ENCODE assay signal across 9 cellular contexts in genomic region chr2:239151201-239152131, GRCh38.
A peak's percentile ranks its signal among the peaks of the same experiment; 100 is the strongest.
DNase-seq lines count a peak whose midpoint lies in the region; FAIRE-seq and TF ChIP-seq lines count a peak whose summit lies in the region.
"Had no signal": no experiment of that assay in that cellular context is flagged by ENCODE, and none has a peak within 500 bp of the region (broad histone marks: within the 10 kb centered on the region; RNA-seq: fewer than 3 reads in every experiment).

No MANE protein-coding gene starts in this region.

- WGBS in esophagus squamous epithelium, 2 donors: 83 to 95% methylated on average over 8 to 10 of the region's 16 CpGs

- peak overlapping the region; percentile 59 to 86 (median 76) for H3K27ac ChIP-seq in esophagus squamous epithelium
- peak overlapping the region; percentile 57 to 59 for H3K27ac ChIP-seq in tibial artery

- TF ChIP-seq CTCF in esophagus squamous epithelium (IDR thresholded peaks at IDR 0.05) (no peak), tibial artery (IDR thresholded peaks at IDR 0.05) (no peak)

- DNase-seq in activated T-cell treated with anti-CD3 and anti-CD28 coated beads, Interleukin-2, amount 50 U/mL, for 1 hour: peak; percentile 12
- DNase-seq in activated T-cell treated with anti-CD3 and anti-CD28 coated beads for 4 hours (no peak), esophagus squamous epithelium (lab: John Stamatoyannopoulos, UW) (no peak), midbrain (lab: John Stamatoyannopoulos, UW) (peak; percentile 30), tibial artery (peak; percentile 76 to 83), H54 (ENCODE audit: insufficient read length, low spot score) (no peak), GM12892 (ENCODE audit: insufficient read length) (no peak), SKM-1 (lab: John Stamatoyannopoulos, UW; ENCODE audit: unreplicated experiment) (no peak)
- DNase-seq: NCI-H774 had no signal

- H3K9me3 ChIP-seq in esophagus squamous epithelium (no peaks in the 10 kb centered on the region), tibial artery (no peaks in the 10 kb centered on the region)

- TF ChIP-seq POLR2A in esophagus squamous epithelium (IDR thresholded peaks at IDR 0.05): no peak
- no peak for TF ChIP-seq POLR2A in H54 (IDR thresholded peaks at IDR 0.05; ENCODE audit: low read depth, low read length)
- no peak for TF ChIP-seq POLR2A in GM12892 (IDR thresholded peaks at IDR 0.05; ENCODE audit: low read depth, low read length)

- H3K4me3 ChIP-seq in esophagus squamous epithelium: no peak overlapping the region
- no peak overlapping the region for H3K4me3 ChIP-seq in tibial artery

- H3K4me1 ChIP-seq in esophagus squamous epithelium (peaks cover 0 to 20% (median 0%) of the 10 kb centered on the region in 3 donors), tibial artery (peaks cover 0 to 4% (median 0%) of the 10 kb centered on the region in 4 donors)

- H3K36me3 ChIP-seq in esophagus squamous epithelium: peaks cover 0 to 91% (median 16%) of the 10 kb centered on the region in 3 donors
- H3K36me3 ChIP-seq in tibial artery: peaks cover 7 to 87% (median 47%) of the 10 kb centered on the region in 3 donors

- intact Hi-C loops in esophagus squamous epithelium (cut with DNase I) (no loop called here), tibial artery (cut with DNase I; ENCODE audit: low total_unique reads) (no loop called here)

- FAIRE-seq in H54 (lab: Jason Lieb, UNC): no peak
- FAIRE-seq in GM12892 (lab: Jason Lieb, UNC): no peak

- no peaks in the 10 kb centered on the region for H3K27me3 ChIP-seq in esophagus squamous epithelium
- H3K27me3 ChIP-seq in tibial artery: no peaks in the 10 kb centered on the region

Comparison
In these comparisons a context has a peak if more than half of its experiments do, and no peak if none do; other contexts are left out.
1. DNase-seq: peak in activated T-cell treated with anti-CD3 and anti-CD28 coated beads, Interleukin-2, amount 50 U/mL, for 1 hour (single experiment), midbrain (single experiment) and tibial artery (2 of 2); none in activated T-cell treated with anti-CD3 and anti-CD28 coated beads for 4 hours (single experiment), esophagus squamous epithelium (single experiment), H54 (single experiment), GM12892 (single experiment) and SKM-1 (single experiment).